1 cellular context compared by ENCODE assay signal in the genomic region with DNA sequence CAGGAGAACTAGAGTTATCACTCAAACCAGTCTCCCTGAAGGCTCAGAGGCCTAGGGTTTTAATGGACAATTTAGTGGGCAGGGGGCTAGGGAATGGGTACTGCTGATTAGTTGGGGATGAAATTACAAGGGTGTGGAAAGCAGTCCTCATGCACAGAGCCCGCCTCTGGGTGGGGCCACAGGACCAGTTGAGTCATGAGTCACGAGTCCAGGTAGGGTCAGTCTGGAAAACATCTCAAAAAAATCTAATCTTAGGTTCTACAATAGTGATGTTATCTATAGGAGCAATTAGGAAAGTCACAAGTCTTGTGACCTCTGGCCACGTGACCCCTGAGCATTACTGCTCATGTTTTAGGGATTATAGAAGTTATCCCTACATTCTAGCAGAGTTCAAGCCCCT.
TF ChIP-seq lines count a peak whose summit lies in the region.

No MANE protein-coding gene starts in this region.

TF ChIP-seq in K562, 482 proteins besides CTCF, POLR2A, EP300 and RAD21:
- TF ChIP-seq USF2 (CRISPR knock-in tag; IDR thresholded peaks at IDR 0.05) = peak; percentile 27; the same call in 1 of the 2 replicates
- 0 out of 2 replicates have a peak, but pooled peaks have one; percentile 22 for TF ChIP-seq SOX6 (IDR thresholded peaks at IDR 0.05)
- peak; percentile 25; the same call in 1 of the 2 replicates for TF ChIP-seq TFE3 (CRISPR knock-in tag; IDR thresholded peaks at IDR 0.05)
- no peak for TF ChIP-seq NFIC (IDR thresholded peaks at IDR 0.05)
- 0 out of 3 replicates have a peak, but pooled peaks of 1 of the 2 experiments have one; percentile 36 for TF ChIP-seq CBX3 (IDR thresholded peaks at IDR 0.05; ENCODE audit: borderline replicate concordance in 1 of 2, low read length in 2 of 2)
TF ChIP-seq in K562: peak in this region for 4.
